In the genomic region with DNA sequence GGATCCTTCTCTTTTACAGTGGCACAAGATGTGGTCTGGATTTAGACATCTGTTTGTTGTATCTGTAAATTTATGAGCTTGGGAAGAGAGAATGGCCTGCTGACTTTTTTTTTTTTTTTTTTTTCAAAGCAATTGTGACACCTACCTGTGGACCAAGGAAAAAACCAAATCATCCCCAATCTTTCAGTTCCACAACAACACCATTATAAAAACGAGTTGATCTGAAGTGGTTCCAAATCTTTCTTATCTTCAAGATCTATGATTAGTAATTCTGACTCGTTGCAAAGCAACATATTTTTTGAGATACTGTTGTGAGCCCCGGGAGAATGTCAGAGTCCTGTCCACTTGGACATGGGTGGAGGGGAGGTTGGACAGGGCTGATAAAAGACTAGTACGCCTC, we compare ENCODE assay signal across 13 cellular contexts. TPM values are rescaled to one million over a fixed set of nuclear protein-coding genes. Genes with fewer than 3 reads are reported as not detected.
A peak's percentile ranks its signal among the peaks of the same experiment; 100 is the strongest.
DNase-seq lines count a peak whose midpoint lies in the region; ATAC-seq and TF ChIP-seq lines count a peak whose summit lies in the region.
"Had no signal": no experiment of that assay in that cellular context is flagged by ENCODE, and none has a peak within 500 bp of the region (broad histone marks: within the 10 kb centered on the region; RNA-seq: fewer than 3 reads in every experiment).

No MANE protein-coding gene starts in this region.

- H3K9me3 ChIP-seq in iPS-20b (ENCODE audit: insufficient read depth, low read depth, low read length): no peaks in the 10 kb centered on the region

- no peak overlapping the region for H3K27ac Mint-ChIP-seq in WTC11
- H3K27ac Mint-ChIP-seq in effector memory CD8-positive, alpha-beta T cell: no peak overlapping the region
- no peak overlapping the region for H3K27ac Mint-ChIP-seq in activated naive CD4-positive, alpha-beta T cell treated with anti-CD3 and anti-CD28 coated beads, Interleukin-2, amount 50 U/mL, for 72 hours
- H3K27ac Mint-ChIP-seq: T-cell had no signal

- H3K4me1 Mint-ChIP-seq in WTC11: peaks cover 58% of the 10 kb centered on the region
- no peaks in the 10 kb centered on the region for H3K4me1 Mint-ChIP-seq in effector memory CD8-positive, alpha-beta T cell (ENCODE audit: low read depth in 2 of 2)
- H3K4me1 Mint-ChIP-seq: T-cell had no signal

- peak overlapping the region; percentile 20 for H3K4me3 ChIP-seq in iPS-20b (ENCODE audit: low read length)

- in situ Hi-C loops in ACHN (cut with HindIII; ENCODE audit: low pct_ligation_motif_present, low pct_unique_long_range_greater_than_20kb, low sequenced_read_pairs): no loop called here

- ATAC-seq in WTC11 (no peak), HG03342 (IDR thresholded peaks at IDR 0.05; ENCODE audit: unreplicated experiment) (no peak)
- no peak for ATAC-seq in effector memory CD8-positive, alpha-beta T cell (replicated peaks)
- ATAC-seq in activated naive CD4-positive, alpha-beta T cell treated with anti-CD3 and anti-CD28 coated beads, Interleukin-2, amount 50 U/mL, for 72 hours: no peak
- ATAC-seq: T-cell had no signal

- no peak overlapping the region for H3K9ac ChIP-seq in iPS-20b (ENCODE audit: low read depth, low read length)
- H3K9ac ChIP-seq: KMS-11, parathyroid adenoma had no signal

- peak overlapping the region; percentile 44 for H3K4me3 Mint-ChIP-seq in WTC11
- H3K4me3 Mint-ChIP-seq in effector memory CD8-positive, alpha-beta T cell: no peak overlapping the region
- H3K4me3 Mint-ChIP-seq: T-cell had no signal

- TF ChIP-seq CTCF in WTC11 (IDR thresholded peaks at IDR 0.05): no peak

- H3K27ac ChIP-seq in iPS-20b (ENCODE audit: low read length): no peak overlapping the region
- H3K27ac ChIP-seq: epithelial cell of prostate, KMS-11, parathyroid adenoma had no signal

- H3K36me3 ChIP-seq in iPS-20b (ENCODE audit: insufficient read depth, low read depth, low read length): peaks cover 59% of the 10 kb centered on the region

- H3K27me3 Mint-ChIP-seq in WTC11 (ENCODE audit: low read depth): peaks cover 69% of the 10 kb centered on the region
- peaks cover 49 to 75% of the 10 kb centered on the region in 2 donors for H3K27me3 Mint-ChIP-seq in effector memory CD8-positive, alpha-beta T cell

- CTCF ChIA-PET in WTC11 (lab: Charles Lee): interaction anchor here (0.6 kb wide), 1 partner anchor 66 kb away, joined by 5 read pairs; no protein-coding TSS in a partner anchor

- DNase-seq in ACHN (peak; percentile 5), HT1080 (ENCODE audit: low read depth) (peak; percentile 23), WTC11 (ENCODE audit: low spot score) (no peak), HUDEP-2 (lab: John Stamatoyannopoulos, UW; ENCODE audit: unreplicated experiment in 76 of 76) (no peak)
- DNase-seq in effector memory CD8-positive, alpha-beta T cell: no peak
- no peak for DNase-seq in activated naive CD4-positive, alpha-beta T cell treated with anti-CD3 and anti-CD28 coated beads, Interleukin-2, amount 50 U/mL, for 72 hours (ENCODE audit: low spot score in 2 of 2)
- DNase-seq: NCI-H2081 treated with DMSO at 0.1 percent for 48 hours, T-cell had no signal

- peaks cover 36% of the 10 kb centered on the region for H3K36me3 Mint-ChIP-seq in WTC11
- peaks cover 3% of the 10 kb centered on the region for H3K36me3 Mint-ChIP-seq in effector memory CD8-positive, alpha-beta T cell (ENCODE audit: insufficient read depth)
- H3K36me3 Mint-ChIP-seq in activated naive CD4-positive, alpha-beta T cell treated with anti-CD3 and anti-CD28 coated beads, Interleukin-2, amount 50 U/mL, for 72 hours: peaks cover 16 to 27% of the 10 kb centered on the region in 2 donors
- H3K36me3 Mint-ChIP-seq: T-cell had no signal

- POLR2A ChIA-PET in WTC11 (lab: Charles Lee): interaction anchor here (0.6 to 1.0 kb wide), 3 partner anchors 15 to 763 kb away, joined by 3 read pairs; no protein-coding TSS in a partner anchor

- H3K4me1 ChIP-seq in iPS-20b (ENCODE audit: insufficient read depth, low read length): peaks cover 16% of the 10 kb centered on the region; the same call in 1 of the 2 replicates
- H3K4me1 ChIP-seq: parathyroid adenoma had no signal

- peaks cover 69% of the 10 kb centered on the region for H3K27me3 ChIP-seq in iPS-20b (ENCODE audit: insufficient read depth, low read length)

- H3K9me3 Mint-ChIP-seq in WTC11: no peaks in the 10 kb centered on the region
- peaks cover 0 to 7% of the 10 kb centered on the region in 2 donors for H3K9me3 Mint-ChIP-seq in effector memory CD8-positive, alpha-beta T cell
- H3K9me3 Mint-ChIP-seq in activated naive CD4-positive, alpha-beta T cell treated with anti-CD3 and anti-CD28 coated beads, Interleukin-2, amount 50 U/mL, for 72 hours: no peaks in the 10 kb centered on the region
- H3K9me3 Mint-ChIP-seq: T-cell had no signal

TF ChIP-seq in WTC11, 78 proteins besides CTCF, POLR2A, EP300 and RAD21:
- TF ChIP-seq OVOL2 (CRISPR knock-in tag; IDR thresholded peaks at IDR 0.05; ENCODE audit: borderline replicate concordance) (no peak), FOXP1 (CRISPR knock-in tag; IDR thresholded peaks at IDR 0.05; ENCODE audit: borderline replicate concordance) (no peak), RORB (CRISPR knock-in tag; IDR thresholded peaks at IDR 0.05) (no peak), TP53 (CRISPR knock-in tag; IDR thresholded peaks at IDR 0.05) (no peak), FOXK1 (CRISPR knock-in tag; IDR thresholded peaks at IDR 0.05) (no peak), GRHL2 (CRISPR knock-in tag; IDR thresholded peaks at IDR 0.05; ENCODE audit: insufficient replicate concordance, severe bottlenecking) (no peak), HMGA2 (CRISPR knock-in tag; IDR thresholded peaks at IDR 0.05) (no peak), SMAD3 (CRISPR knock-in tag; IDR thresholded peaks at IDR 0.05; ENCODE audit: borderline replicate concordance) (no peak), GTF2I (CRISPR knock-in tag; conservative IDR thresholded peaks at IDR 0.05) (no peak), PRRX2 (CRISPR knock-in tag; IDR thresholded peaks at IDR 0.05) (no peak)
- TF ChIP-seq, protein P1, sequence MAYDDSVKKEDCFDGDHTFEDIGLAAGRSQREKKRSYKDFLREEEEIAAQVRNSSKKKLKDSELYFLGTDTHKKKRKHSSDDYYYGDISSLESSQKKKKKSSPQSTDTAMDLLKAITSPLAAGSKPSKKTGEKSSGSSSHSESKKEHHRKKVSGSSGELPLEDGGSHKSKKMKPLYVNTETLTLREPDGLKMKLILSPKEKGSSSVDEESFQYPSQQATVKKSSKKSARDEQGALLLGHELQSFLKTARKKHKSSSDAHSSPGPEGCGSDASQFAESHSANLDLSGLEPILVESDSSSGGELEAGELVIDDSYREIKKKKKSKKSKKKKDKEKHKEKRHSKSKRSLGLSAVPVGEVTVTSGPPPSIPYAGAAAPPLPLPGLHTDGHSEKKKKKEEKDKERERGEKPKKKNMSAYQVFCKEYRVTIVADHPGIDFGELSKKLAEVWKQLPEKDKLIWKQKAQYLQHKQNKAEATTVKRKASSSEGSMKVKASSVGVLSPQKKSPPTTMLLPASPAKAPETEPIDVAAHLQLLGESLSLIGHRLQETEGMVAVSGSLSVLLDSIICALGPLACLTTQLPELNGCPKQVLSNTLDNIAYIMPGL (CRISPR knock-in tag; IDR thresholded peaks at IDR 0.05): no peak
- TF ChIP-seq, protein P2, sequence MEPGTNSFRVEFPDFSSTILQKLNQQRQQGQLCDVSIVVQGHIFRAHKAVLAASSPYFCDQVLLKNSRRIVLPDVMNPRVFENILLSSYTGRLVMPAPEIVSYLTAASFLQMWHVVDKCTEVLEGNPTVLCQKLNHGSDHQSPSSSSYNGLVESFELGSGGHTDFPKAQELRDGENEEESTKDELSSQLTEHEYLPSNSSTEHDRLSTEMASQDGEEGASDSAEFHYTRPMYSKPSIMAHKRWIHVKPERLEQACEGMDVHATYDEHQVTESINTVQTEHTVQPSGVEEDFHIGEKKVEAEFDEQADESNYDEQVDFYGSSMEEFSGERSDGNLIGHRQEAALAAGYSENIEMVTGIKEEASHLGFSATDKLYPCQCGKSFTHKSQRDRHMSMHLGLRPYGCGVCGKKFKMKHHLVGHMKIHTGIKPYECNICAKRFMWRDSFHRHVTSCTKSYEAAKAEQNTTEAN (CRISPR knock-in tag; IDR thresholded peaks at IDR 0.05): no peak
- TF ChIP-seq, protein P3, sequence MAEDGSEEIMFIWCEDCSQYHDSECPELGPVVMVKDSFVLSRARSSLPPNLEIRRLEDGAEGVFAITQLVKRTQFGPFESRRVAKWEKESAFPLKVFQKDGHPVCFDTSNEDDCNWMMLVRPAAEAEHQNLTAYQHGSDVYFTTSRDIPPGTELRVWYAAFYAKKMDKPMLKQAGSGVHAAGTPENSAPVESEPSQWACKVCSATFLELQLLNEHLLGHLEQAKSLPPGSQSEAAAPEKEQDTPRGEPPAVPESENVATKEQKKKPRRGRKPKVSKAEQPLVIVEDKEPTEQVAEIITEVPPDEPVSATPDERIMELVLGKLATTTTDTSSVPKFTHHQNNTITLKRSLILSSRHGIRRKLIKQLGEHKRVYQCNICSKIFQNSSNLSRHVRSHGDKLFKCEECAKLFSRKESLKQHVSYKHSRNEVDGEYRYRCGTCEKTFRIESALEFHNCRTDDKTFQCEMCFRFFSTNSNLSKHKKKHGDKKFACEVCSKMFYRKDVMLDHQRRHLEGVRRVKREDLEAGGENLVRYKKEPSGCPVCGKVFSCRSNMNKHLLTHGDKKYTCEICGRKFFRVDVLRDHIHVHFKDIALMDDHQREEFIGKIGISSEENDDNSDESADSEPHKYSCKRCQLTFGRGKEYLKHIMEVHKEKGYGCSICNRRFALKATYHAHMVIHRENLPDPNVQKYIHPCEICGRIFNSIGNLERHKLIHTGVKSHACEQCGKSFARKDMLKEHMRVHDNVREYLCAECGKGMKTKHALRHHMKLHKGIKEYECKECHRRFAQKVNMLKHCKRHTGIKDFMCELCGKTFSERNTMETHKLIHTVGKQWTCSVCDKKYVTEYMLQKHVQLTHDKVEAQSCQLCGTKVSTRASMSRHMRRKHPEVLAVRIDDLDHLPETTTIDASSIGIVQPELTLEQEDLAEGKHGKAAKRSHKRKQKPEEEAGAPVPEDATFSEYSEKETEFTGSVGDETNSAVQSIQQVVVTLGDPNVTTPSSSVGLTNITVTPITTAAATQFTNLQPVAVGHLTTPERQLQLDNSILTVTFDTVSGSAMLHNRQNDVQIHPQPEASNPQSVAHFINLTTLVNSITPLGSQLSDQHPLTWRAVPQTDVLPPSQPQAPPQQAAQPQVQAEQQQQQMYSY (CRISPR knock-in tag; IDR thresholded peaks at IDR 0.05): no peak
- TF ChIP-seq, protein P4, sequence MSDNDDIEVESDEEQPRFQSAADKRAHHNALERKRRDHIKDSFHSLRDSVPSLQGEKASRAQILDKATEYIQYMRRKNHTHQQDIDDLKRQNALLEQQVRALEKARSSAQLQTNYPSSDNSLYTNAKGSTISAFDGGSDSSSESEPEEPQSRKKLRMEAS (CRISPR knock-in tag; IDR thresholded peaks at IDR 0.05): no peak
TF ChIP-seq in WTC11: peak in this region for 0.

RNA-seq across cellular contexts. Expression of a gene that starts 4.8 kb away (rescaled TPM):
- 10.8 and 11.4 TPM in 2 replicates for total RNA-seq in HT1080 (2014; rRNA removed; shearing (Covaris generic))
- 8.0 and 8.7 TPM in 2 replicates for polyA plus RNA-seq in HT1080 (2015; cell fraction: cytosol; rRNA removed)
- 8.9 TPM in 2 replicates for polyA plus RNA-seq in HT1080 (2015; cell fraction: nucleus; rRNA removed)
- 51.5 to 63.2 TPM (median 52.0 TPM) in 3 replicates for total RNA-seq in WTC11 (2021)
- not detected for total RNA-seq in activated naive CD4-positive, alpha-beta T cell treated with anti-CD3 and anti-CD28 coated beads, Interleukin-2, amount 50 U/mL, for 72 hours

Comparison
In these comparisons a context has a peak if more than half of its experiments do, and no peak if none do; other contexts are left out.
1. DNase-seq: peak in ACHN (single experiment) and HT1080 (single experiment); none in WTC11 (single experiment), effector memory CD8-positive, alpha-beta T cell (0 of 3), activated naive CD4-positive, alpha-beta T cell treated with anti-CD3 and anti-CD28 coated beads, Interleukin-2, amount 50 U/mL, for 72 hours (0 of 2) and HUDEP-2 (0 of 76).
2. RNA of a gene that starts 4.8 kb away (total RNA-seq): 51.5 to 63.2 TPM in WTC11 and 10.8 to 11.4 TPM in HT1080; not detected in activated naive CD4-positive, alpha-beta T cell treated with anti-CD3 and anti-CD28 coated beads, Interleukin-2, amount 50 U/mL, for 72 hours; every median in the first group is over 10 times any median in the second.